ENCODE assay signal across 13 cellular contexts in genomic region chr3:146470424-146470990, GRCh38. TPM values are rescaled to one million over a fixed set of nuclear protein-coding genes. Genes with fewer than 3 reads are reported as not detected.
A peak's percentile ranks its signal among the peaks of the same experiment; 100 is the strongest.
DNase-seq lines count a peak whose midpoint lies in the region; ATAC-seq and TF ChIP-seq lines count a peak whose summit lies in the region.
"Had no signal": no experiment of that assay in that cellular context is flagged by ENCODE, and none has a peak within 500 bp of the region (broad histone marks: within the 10 kb centered on the region; RNA-seq: fewer than 3 reads in every experiment).

No MANE protein-coding gene starts in this region.

- CTCF ChIA-PET in activated CD8-positive, alpha-beta T cell treated with anti-CD3 and anti-CD28 coated beads for 36 hours (lab: Charles Lee): interaction anchor here (0.6 to 1.3 kb wide), 3 partner anchors 10 to 73 kb away, joined by 4 read pairs; no protein-coding TSS in a partner anchor

- H3K9me2 ChIP-seq in GM23338 (ENCODE audit: insufficient read depth): no peaks in the 10 kb centered on the region

- H4K20me1 ChIP-seq in GM23338 (replicated peaks; ENCODE audit: insufficient read depth): no peaks in the 10 kb centered on the region
- no peaks in the 10 kb centered on the region for H4K20me1 ChIP-seq in osteoblast (ENCODE audit: insufficient read depth, low read length)

- H3K36me3 ChIP-seq in GM23338 (ENCODE audit: insufficient read depth) (no peaks in the 10 kb centered on the region), osteoblast (ENCODE audit: insufficient read depth, low read length) (no peaks in the 10 kb centered on the region)
- H3K36me3 ChIP-seq: esophagus squamous epithelium had no signal

- intact Hi-C loops in activated CD4-positive, alpha-beta T cell treated with anti-CD3 and anti-CD28 coated beads, Interleukin-2, amount 10 ng/mL, durations not matched to agents 24 days and 14 days (cut with micrococcal nuclease): no loop called here
- intact Hi-C loops in activated CD8-positive, alpha-beta T cell treated with anti-CD3 and anti-CD28 coated beads for 36 hours (cut with micrococcal nuclease): no loop called here
- intact Hi-C loops in CD14-positive monocyte (cut with micrococcal nuclease): no loop called here

- peaks cover 12% of the 10 kb centered on the region for H3K27me3 Mint-ChIP-seq in activated CD4-positive, alpha-beta T cell treated with anti-CD3 and anti-CD28 coated beads, Interleukin-2, amount 10 ng/mL, durations not matched to agents 24 days and 14 days
- H3K27me3 Mint-ChIP-seq in GM23338 (ENCODE audit: insufficient read depth, low read depth, poor library complexity) (peaks cover 5% of the 10 kb centered on the region), CD14-positive monocyte (ENCODE audit: low read depth in 3 of 3) (peaks cover 0 to 14% (median 7%) of the 10 kb centered on the region in 3 donors)
- H3K27me3 Mint-ChIP-seq in activated CD8-positive, alpha-beta T cell treated with anti-CD3 and anti-CD28 coated beads for 36 hours: peaks cover 7% of the 10 kb centered on the region

- no peak overlapping the region for H3K27ac Mint-ChIP-seq in activated CD4-positive, alpha-beta T cell treated with anti-CD3 and anti-CD28 coated beads, Interleukin-2, amount 10 ng/mL, durations not matched to agents 24 days and 14 days
- H3K27ac Mint-ChIP-seq in GM23338 (peak overlapping the region; percentile 38; the same call in 1 of the 2 replicates), CD14-positive monocyte (peak overlapping the region in 1 of 7 donors; percentile 62)
- no peak overlapping the region for H3K27ac Mint-ChIP-seq in activated CD8-positive, alpha-beta T cell treated with anti-CD3 and anti-CD28 coated beads for 36 hours

- peaks cover under 1% of the 10 kb centered on the region for H3K4me1 Mint-ChIP-seq in activated CD4-positive, alpha-beta T cell treated with anti-CD3 and anti-CD28 coated beads, Interleukin-2, amount 10 ng/mL, durations not matched to agents 24 days and 14 days
- H3K4me1 Mint-ChIP-seq in GM23338 (peaks cover 4% of the 10 kb centered on the region; the same call in 2 of the 3 replicates), CD14-positive monocyte (peaks cover 9% of the 10 kb centered on the region)
- H3K4me1 Mint-ChIP-seq in activated CD8-positive, alpha-beta T cell treated with anti-CD3 and anti-CD28 coated beads for 36 hours (ENCODE audit: low read depth): peaks cover 5% of the 10 kb centered on the region

- TF ChIP-seq CTCF in GM23338 (conservative IDR thresholded peaks at IDR 0.05; ENCODE audit: low read depth in 2 of 2): no peak
- TF ChIP-seq CTCF in activated CD8-positive, alpha-beta T cell treated with anti-CD3 and anti-CD28 coated beads for 36 hours (IDR thresholded peaks at IDR 0.05): no peak
- TF ChIP-seq CTCF in osteoblast (IDR thresholded peaks at IDR 0.05; ENCODE audit: extremely low read depth, low read depth, low read length): no peak
- TF ChIP-seq CTCF in CD14-positive monocyte (IDR thresholded peaks at IDR 0.05): no peak

- H3K27ac ChIP-seq in GM23338 (ENCODE audit: low read depth) (peak overlapping the region; percentile 89), osteoblast (ENCODE audit: low read depth, low read length) (no peak overlapping the region)

- H3K4me3 Mint-ChIP-seq in activated CD4-positive, alpha-beta T cell treated with anti-CD3 and anti-CD28 coated beads, Interleukin-2, amount 10 ng/mL, durations not matched to agents 24 days and 14 days: peak overlapping the region; percentile 29
- peak overlapping the region; percentile 73 for H3K4me3 Mint-ChIP-seq in GM23338
- peak overlapping the region; percentile 31 for H3K4me3 Mint-ChIP-seq in activated CD8-positive, alpha-beta T cell treated with anti-CD3 and anti-CD28 coated beads for 36 hours
- H3K4me3 Mint-ChIP-seq in CD14-positive monocyte: peak overlapping the region in 1 of 2 donors; percentile 37

- H2AFZ ChIP-seq in GM23338: no peak overlapping the region
- H2AFZ ChIP-seq in osteoblast (ENCODE audit: low read length): no peak overlapping the region

- H3K4me1 ChIP-seq in GM23338 (ENCODE audit: insufficient read depth) (no peaks in the 10 kb centered on the region), osteoblast (ENCODE audit: insufficient read depth, low read length) (peaks cover 24% of the 10 kb centered on the region)

- POLR2A ChIA-PET in activated CD8-positive, alpha-beta T cell treated with anti-CD3 and anti-CD28 coated beads for 36 hours (lab: Charles Lee): interaction anchor here (1.1 kb wide), 1 partner anchor 73 kb away, joined by 4 read pairs; no protein-coding TSS in a partner anchor

- H3K27me3 ChIP-seq in GM23338 (ENCODE audit: insufficient read depth) (no peaks in the 10 kb centered on the region), osteoblast (ENCODE audit: insufficient read depth, low read length) (no peaks in the 10 kb centered on the region)
- H3K27me3 ChIP-seq: esophagus squamous epithelium had no signal

- ATAC-seq in GM23338: no peak
- ATAC-seq in activated CD8-positive, alpha-beta T cell treated with anti-CD3 and anti-CD28 coated beads for 36 hours: no peak

- no peaks in the 10 kb centered on the region for H3K9me3 Mint-ChIP-seq in activated CD4-positive, alpha-beta T cell treated with anti-CD3 and anti-CD28 coated beads, Interleukin-2, amount 10 ng/mL, durations not matched to agents 24 days and 14 days
- H3K9me3 Mint-ChIP-seq in GM23338: no peaks in the 10 kb centered on the region
- H3K9me3 Mint-ChIP-seq in activated CD8-positive, alpha-beta T cell treated with anti-CD3 and anti-CD28 coated beads for 36 hours: no peaks in the 10 kb centered on the region
- H3K9me3 Mint-ChIP-seq in CD14-positive monocyte: peaks cover 0 to 2% (median 0%) of the 10 kb centered on the region in 7 donors

- H3K79me2 ChIP-seq in GM23338 (replicated peaks; ENCODE audit: insufficient read depth) (no peaks in the 10 kb centered on the region), osteoblast (ENCODE audit: insufficient read depth, low read length) (no peaks in the 10 kb centered on the region)

- H3K4me3 ChIP-seq in GM23338 (peak overlapping the region; percentile 65; the same call in 1 of the 2 replicates), osteoblast (ENCODE audit: insufficient read depth, low read length) (no peak overlapping the region)

- DNase-seq in activated CD4-positive, alpha-beta T cell treated with anti-CD3 and anti-CD28 coated beads, Interleukin-2, amount 10 ng/mL, durations not matched to agents 24 days and 14 days: no peak
- DNase-seq in activated CD4-positive, alpha-beta T cell treated with anti-CD3 and anti-CD28 coated beads, Interleukin-2, amount 50 U/mL, for 1 hour: no peak
- DNase-seq in GM23338 (ENCODE audit: low spot score) (peak; percentile 30), osteoblast (ENCODE audit: insufficient read length, low spot score, missing footprints) (peak; percentile 59), CD14-positive monocyte (ENCODE audit: low spot score) (no peak), NCI-H2081 treated with DMSO at 0.1 percent for 48 hours (lab: John Stamatoyannopoulos, UW) (no peak)
- no peak for DNase-seq in activated CD8-positive, alpha-beta T cell treated with anti-CD3 and anti-CD28 coated beads for 36 hours
- no peak for DNase-seq in stimulated activated CD4-positive, alpha-beta T cell treated with anti-CD3 and anti-CD28 coated beads, Interleukin-2, amount 100 ng/mL, for 48 hours
- DNase-seq: activated CD4-positive, alpha-beta T cell treated with anti-CD3 and anti-CD28 coated beads for 1 hour; esophagus squamous epithelium; NCI-H1048 had no signal

- no peaks in the 10 kb centered on the region for H3K36me3 Mint-ChIP-seq in activated CD4-positive, alpha-beta T cell treated with anti-CD3 and anti-CD28 coated beads, Interleukin-2, amount 10 ng/mL, durations not matched to agents 24 days and 14 days (ENCODE audit: low read depth)
- H3K36me3 Mint-ChIP-seq in GM23338 (ENCODE audit: low read depth): no peaks in the 10 kb centered on the region
- no peaks in the 10 kb centered on the region for H3K36me3 Mint-ChIP-seq in activated CD8-positive, alpha-beta T cell treated with anti-CD3 and anti-CD28 coated beads for 36 hours (ENCODE audit: low read depth)
- no peaks in the 10 kb centered on the region for H3K36me3 Mint-ChIP-seq in CD14-positive monocyte

- H3K4me2 ChIP-seq in GM23338: peak overlapping the region; percentile 69
- H3K4me2 ChIP-seq in osteoblast (ENCODE audit: insufficient read depth, low read length): no peak overlapping the region

- no peaks in the 10 kb centered on the region for H3F3A ChIP-seq in GM23338 (replicated peaks; ENCODE audit: low read depth)

- no peaks in the 10 kb centered on the region for H3K9me3 ChIP-seq in osteoblast (ENCODE audit: low read depth, low read length)
- H3K9me3 ChIP-seq: esophagus squamous epithelium had no signal

TF ChIP-seq in GM23338, 12 proteins besides CTCF, POLR2A, EP300 and RAD21 (continues in another document):
- TF ChIP-seq, protein P1, sequence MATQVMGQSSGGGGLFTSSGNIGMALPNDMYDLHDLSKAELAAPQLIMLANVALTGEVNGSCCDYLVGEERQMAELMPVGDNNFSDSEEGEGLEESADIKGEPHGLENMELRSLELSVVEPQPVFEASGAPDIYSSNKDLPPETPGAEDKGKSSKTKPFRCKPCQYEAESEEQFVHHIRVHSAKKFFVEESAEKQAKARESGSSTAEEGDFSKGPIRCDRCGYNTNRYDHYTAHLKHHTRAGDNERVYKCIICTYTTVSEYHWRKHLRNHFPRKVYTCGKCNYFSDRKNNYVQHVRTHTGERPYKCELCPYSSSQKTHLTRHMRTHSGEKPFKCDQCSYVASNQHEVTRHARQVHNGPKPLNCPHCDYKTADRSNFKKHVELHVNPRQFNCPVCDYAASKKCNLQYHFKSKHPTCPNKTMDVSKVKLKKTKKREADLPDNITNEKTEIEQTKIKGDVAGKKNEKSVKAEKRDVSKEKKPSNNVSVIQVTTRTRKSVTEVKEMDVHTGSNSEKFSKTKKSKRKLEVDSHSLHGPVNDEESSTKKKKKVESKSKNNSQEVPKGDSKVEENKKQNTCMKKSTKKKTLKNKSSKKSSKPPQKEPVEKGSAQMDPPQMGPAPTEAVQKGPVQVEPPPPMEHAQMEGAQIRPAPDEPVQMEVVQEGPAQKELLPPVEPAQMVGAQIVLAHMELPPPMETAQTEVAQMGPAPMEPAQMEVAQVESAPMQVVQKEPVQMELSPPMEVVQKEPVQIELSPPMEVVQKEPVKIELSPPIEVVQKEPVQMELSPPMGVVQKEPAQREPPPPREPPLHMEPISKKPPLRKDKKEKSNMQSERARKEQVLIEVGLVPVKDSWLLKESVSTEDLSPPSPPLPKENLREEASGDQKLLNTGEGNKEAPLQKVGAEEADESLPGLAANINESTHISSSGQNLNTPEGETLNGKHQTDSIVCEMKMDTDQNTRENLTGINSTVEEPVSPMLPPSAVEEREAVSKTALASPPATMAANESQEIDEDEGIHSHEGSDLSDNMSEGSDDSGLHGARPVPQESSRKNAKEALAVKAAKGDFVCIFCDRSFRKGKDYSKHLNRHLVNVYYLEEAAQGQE (IDR thresholded peaks at IDR 0.05; ENCODE audit: unreplicated experiment): no peak

RNA-seq across cellular contexts. Expression of gene PLSCR2, which starts 1.1 kb away (rescaled TPM):
- not detected in 2 replicates for total RNA-seq in activated CD4-positive, alpha-beta T cell treated with anti-CD3 and anti-CD28 coated beads, Interleukin-2, amount 10 ng/mL, durations not matched to agents 24 days and 14 days
- not detected in 2 replicates for total RNA-seq in GM23338 (2014; rRNA removed; shearing (Covaris generic))
- polyA plus RNA-seq in GM23338 (2016; fragmentation: Nextera tagmentation; extraction: Ambion mirVana) (0.55 TPM in 1 of 2 replicates, not detected in the other), CD14-positive monocyte (not detected)
- not detected for total RNA-seq in activated CD8-positive, alpha-beta T cell treated with anti-CD3 and anti-CD28 coated beads for 36 hours
- not detected in 2 replicates for total RNA-seq in osteoblast
- total RNA-seq: esophagus squamous epithelium, HT-29, omental fat pad had no signal

Comparison
In these comparisons a context has a peak if more than half of its experiments do, and no peak if none do; other contexts are left out.
1. DNase-seq: peak in GM23338 (single experiment) and osteoblast (single experiment); none in activated CD4-positive, alpha-beta T cell treated with anti-CD3 and anti-CD28 coated beads, Interleukin-2, amount 10 ng/mL, durations not matched to agents 24 days and 14 days (single experiment), activated CD4-positive, alpha-beta T cell treated with anti-CD3 and anti-CD28 coated beads, Interleukin-2, amount 50 U/mL, for 1 hour (single experiment), activated CD8-positive, alpha-beta T cell treated with anti-CD3 and anti-CD28 coated beads for 36 hours (single experiment), CD14-positive monocyte (single experiment), stimulated activated CD4-positive, alpha-beta T cell treated with anti-CD3 and anti-CD28 coated beads, Interleukin-2, amount 100 ng/mL, for 48 hours (0 of 2) and NCI-H2081 treated with DMSO at 0.1 percent for 48 hours (single experiment).